16 cellular contexts compared by ENCODE assay signal in genomic region chr1:3553166-3553939, GRCh38. TPM values are rescaled to one million over a fixed set of nuclear protein-coding genes. Genes with fewer than 3 reads are reported as not detected.
DNase-seq lines count a peak whose midpoint lies in the region; ATAC-seq and TF ChIP-seq lines count a peak whose summit lies in the region.
"Had no signal": no experiment of that assay in that cellular context is flagged by ENCODE, and none has a peak within 500 bp of the region (broad histone marks: within the 10 kb centered on the region; RNA-seq: fewer than 3 reads in every experiment).

No MANE protein-coding gene starts in this region.

- intact Hi-C loops in IMR-90 (cut with micrococcal nuclease): no loop called here

- H3K4me3 Mint-ChIP-seq in mesothelial cell of epicardium: no peak overlapping the region
- no peak overlapping the region for H3K4me3 Mint-ChIP-seq in H9

- in situ Hi-C loops in IMR-90 (cut with MboI; ENCODE audit: low sequenced_read_pairs): loop anchor here (5.0 kb wide), 1 partner anchor 51 kb away; no protein-coding TSS in a partner anchor

- H2AFZ ChIP-seq in IMR-90 (replicated peaks; ENCODE audit: low read length, poor library complexity): peak overlapping the region; percentile 0
- no peak overlapping the region for H2AFZ ChIP-seq in H9 (ENCODE audit: low read length)

- WGBS in IMR-90 (ENCODE audit: extremely low coverage in 2 of 2, insufficient read length in 1 of 2), 2 experiments: 43% methylated on average over 8 of the region's 27 CpGs; no CpG with 5 or more reads in 1 of the 2 experiments
- no CpG with 5 or more reads among the region's 27 CpGs for WGBS in H9 (ENCODE audit: extremely low coverage, insufficient read length, low lambda C conversion rate)

- H2BK12ac ChIP-seq in H9 (ENCODE audit: insufficient read length, low read depth, low read length): no peak overlapping the region

- H3K23me2 ChIP-seq in H9 (ENCODE audit: insufficient read length, low read depth, low read length, poor library complexity, severe bottlenecking): no peaks in the 10 kb centered on the region

- H3K9me1 ChIP-seq in IMR-90 (ENCODE audit: insufficient read depth, low read length): no peaks in the 10 kb centered on the region

- no peak overlapping the region for H2BK15ac ChIP-seq in IMR-90 (ENCODE audit: low read depth, low read length)
- H2BK15ac ChIP-seq in H9 (ENCODE audit: low read depth, low read length): no peak overlapping the region

- H3K23ac ChIP-seq in IMR-90 (ENCODE audit: low read depth, low read length): no peak overlapping the region
- no peak overlapping the region for H3K23ac ChIP-seq in H9 (ENCODE audit: insufficient read length, low read depth, low read length)

- no TSS peak for BruUV-seq in IMR-90 (replicated peaks; lab: Mats Ljungman, UMichigan)

- no peak overlapping the region for H3T11ph ChIP-seq in H9 (ENCODE audit: low read length)

- H3K9ac ChIP-seq in IMR-90 (ENCODE audit: low read depth, low read length) (no peak overlapping the region), H9 (ENCODE audit: extremely low read depth, insufficient read length, low read length) (no peak overlapping the region)

- H2BK20ac ChIP-seq in IMR-90 (ENCODE audit: low read depth, low read length): no peak overlapping the region
- no peak overlapping the region for H2BK20ac ChIP-seq in H9 (ENCODE audit: low read depth, low read length, poor library complexity, severe bottlenecking)

- H3K4me2 ChIP-seq in IMR-90 (ENCODE audit: low read depth, low read length): no peak overlapping the region
- H3K4me2 ChIP-seq in H9 (ENCODE audit: insufficient read depth, insufficient read length, low read length): no peak overlapping the region

- H3K27ac Mint-ChIP-seq in mesothelial cell of epicardium: peak overlapping the region; percentile 30
- H3K27ac Mint-ChIP-seq in H9: no peak overlapping the region; a peak in 1 of 7 replicates

- H4K20me1 ChIP-seq in IMR-90 (ENCODE audit: insufficient read depth, low read length): no peaks in the 10 kb centered on the region
- no peaks in the 10 kb centered on the region for H4K20me1 ChIP-seq in H9 (ENCODE audit: control insufficient read depth, insufficient read depth, insufficient read length)

- TF ChIP-seq RAD21 in IMR-90 (IDR thresholded peaks at IDR 0.05; ENCODE audit: low read length): no peak

- H3K79me1 ChIP-seq in IMR-90 (ENCODE audit: low read depth in 1 of 2, low read length in 2 of 2): no peaks in the 10 kb centered on the region
- no peaks in the 10 kb centered on the region for H3K79me1 ChIP-seq in H9 (ENCODE audit: insufficient read depth, low read depth, low read length, poor library complexity, severe bottlenecking)

- H3K27ac ChIP-seq in IMR-90 (ENCODE audit: insufficient read depth, low read length): no peak overlapping the region
- no peak overlapping the region for H3K27ac ChIP-seq in H9 (ENCODE audit: insufficient read length, low read depth, low read length)
- H3K27ac ChIP-seq: pancreas, upper lobe of left lung had no signal

- H3K9me3 ChIP-seq in BE2C: no peaks in the 10 kb centered on the region
- H3K9me3 ChIP-seq in IMR-90 (ENCODE audit: control insufficient read depth, insufficient read depth, low read length): peaks cover 5% of the 10 kb centered on the region
- no peaks in the 10 kb centered on the region for H3K9me3 ChIP-seq in H9 (ENCODE audit: control insufficient read depth, low read depth, low read length)
- H3K9me3 ChIP-seq: mucosa of descending colon, pancreas, upper lobe of left lung had no signal

- H4K5ac ChIP-seq in IMR-90 (ENCODE audit: low read depth, low read length): no peak overlapping the region
- H4K5ac ChIP-seq in H9 (ENCODE audit: insufficient read length, low read depth, low read length): no peak overlapping the region

- no peaks in the 10 kb centered on the region for H3K36me3 Mint-ChIP-seq in mesothelial cell of epicardium
- H3K36me3 Mint-ChIP-seq in H9 (ENCODE audit: insufficient read depth in 1 of 3, low read depth in 3 of 3): no peaks in the 10 kb centered on the region

- ATAC-seq in IMR-90 (ENCODE audit: low read depth): peak; percentile 76
- ATAC-seq: mucosa of descending colon, pancreas had no signal

- H4K8ac ChIP-seq in IMR-90 (ENCODE audit: low read depth in 2 of 2, low read length in 2 of 2): no peak overlapping the region
- no peak overlapping the region for H4K8ac ChIP-seq in H9 (replicated peaks; ENCODE audit: insufficient read length, low read depth, low read length)

- H3K4me3 ChIP-seq in BE2C (ENCODE audit: low read depth, low read length): no peak overlapping the region
- H3K4me3 ChIP-seq in IMR-90 (ENCODE audit: insufficient read depth, low read depth, low read length): no peak overlapping the region
- H3K4me3 ChIP-seq: mucosa of descending colon, pancreas, upper lobe of left lung had no signal

- H4K91ac ChIP-seq in IMR-90 (ENCODE audit: insufficient read depth, low read depth, low read length): no peak overlapping the region
- no peak overlapping the region for H4K91ac ChIP-seq in H9 (ENCODE audit: insufficient read length, low read depth, low read length)

- no peak overlapping the region for H2AK9ac ChIP-seq in IMR-90 (replicated peaks; ENCODE audit: low read depth, low read length, poor library complexity)

- POLR2A ChIA-PET in IMR-90 (lab: Charles Lee; ENCODE audit: unreplicated experiment): no interaction called here

- H3K4me1 Mint-ChIP-seq in mesothelial cell of epicardium (peaks cover 17% of the 10 kb centered on the region), H9 (no peaks in the 10 kb centered on the region)

- TF ChIP-seq POLR2A in IMR-90 (IDR thresholded peaks at IDR 0.05; ENCODE audit: low read depth, low read length): no peak

- no peaks in the 10 kb centered on the region for H3K4me1 ChIP-seq in BE2C
- peaks cover 10% of the 10 kb centered on the region for H3K4me1 ChIP-seq in IMR-90 (ENCODE audit: control insufficient read depth, insufficient read depth, low read length)
- H3K4me1 ChIP-seq in H9 (ENCODE audit: insufficient read depth, low read length): no peaks in the 10 kb centered on the region
- H3K4me1 ChIP-seq: pancreas had no signal

- H3K18ac ChIP-seq in IMR-90 (ENCODE audit: low read depth, low read length) (no peak overlapping the region), H9 (ENCODE audit: insufficient read length, low read depth, low read length) (no peak overlapping the region)

- H3K27me3 ChIP-seq in BE2C (no peaks in the 10 kb centered on the region), IMR-90 (ENCODE audit: control insufficient read depth, insufficient read depth, low read length) (peaks cover 11% of the 10 kb centered on the region; the same call in 1 of the 2 replicates), H9 (ENCODE audit: insufficient read depth, low read length) (no peaks in the 10 kb centered on the region)
- H3K27me3 ChIP-seq: pancreas, upper lobe of left lung had no signal

- DNase-seq in BE2C: peak; percentile 22
- peak; percentile 31 for DNase-seq in IMR-90
- DNase-seq in amniotic epithelial cell (ENCODE audit: low read depth): peak; percentile 4
- no peak for DNase-seq in mesothelial cell of epicardium (ENCODE audit: low spot score in 2 of 2, unreplicated experiment in 2 of 2)
- DNase-seq in DMS153 treated with DMSO at 0.1 percent for 48 hours (lab: John Stamatoyannopoulos, UW; ENCODE audit: unreplicated experiment): no peak
- DNase-seq in H9: no peak
- DNase-seq in NCI-H446 (lab: John Stamatoyannopoulos, UW): no peak
- DNase-seq in KG1 (lab: John Stamatoyannopoulos, UW): no peak
- DNase-seq: activated CD4-positive, CD25-positive, alpha-beta regulatory T cell treated with anti-CD3 and anti-CD28 coated beads, Interleukin-2, amount 50 U/mL, for 72 hours; hippocampal formation; mucosa of descending colon; NCI-H2081; NCI-H748 treated with DMSO at 0.1 percent for 48 hours; pancreas; stimulated activated naive CD4-positive, alpha-beta T cell treated with Interleukin-2 at 50 U/mL for 16 hours had no signal

- dilution Hi-C loops in IMR-90 (cut with HindIII; ENCODE audit: low sequenced_read_pairs, unreplicated experiment): no loop called here

- H3K4ac ChIP-seq in IMR-90 (ENCODE audit: low read depth, low read length) (no peak overlapping the region), H9 (ENCODE audit: low read depth, low read length) (no peak overlapping the region)

- H3K36me3 ChIP-seq in BE2C (no peaks in the 10 kb centered on the region), IMR-90 (ENCODE audit: control insufficient read depth, insufficient read depth, low read length) (no peaks in the 10 kb centered on the region)
- H3K36me3 ChIP-seq: pancreas, upper lobe of left lung had no signal

- H2AK5ac ChIP-seq in IMR-90 (ENCODE audit: low read depth, low read length): no peak overlapping the region
- H2AK5ac ChIP-seq in H9 (ENCODE audit: insufficient read length, low read length): no peak overlapping the region

- TF ChIP-seq CTCF in BE2C (IDR thresholded peaks at IDR 0.05; ENCODE audit: low read depth, low read length) (no peak), IMR-90 (conservative IDR thresholded peaks at IDR 0.05; ENCODE audit: low read depth, low read length) (no peak), mesothelial cell of epicardium (IDR thresholded peaks at IDR 0.05; ENCODE audit: unreplicated experiment) (no peak), H9 (conservative IDR thresholded peaks at IDR 0.05) (no peak)

- no peak overlapping the region for H3K14ac ChIP-seq in IMR-90 (replicated peaks; ENCODE audit: low read depth, low read length)
- H3K14ac ChIP-seq in H9 (ENCODE audit: insufficient read depth, low read length): no peak overlapping the region; the same call in 1 of the 2 replicates

- H3K56ac ChIP-seq in IMR-90 (ENCODE audit: extremely low read depth, insufficient read depth, low read length) (no peak overlapping the region), H9 (ENCODE audit: insufficient read length, low read depth, low read length) (no peak overlapping the region)

- CTCF ChIA-PET in IMR-90 (lab: Yijun Ruan, JAX): no interaction called here

- H3K79me2 ChIP-seq in H9 (ENCODE audit: insufficient read depth, low read length): no peaks in the 10 kb centered on the region

- H2BK5ac ChIP-seq in IMR-90 (ENCODE audit: low read depth, low read length, poor library complexity, severe bottlenecking): no peak overlapping the region
- H2BK5ac ChIP-seq in H9 (ENCODE audit: insufficient read length, low read length): no peak overlapping the region

- H3K27me3 Mint-ChIP-seq in mesothelial cell of epicardium (ENCODE audit: low read depth) (no peaks in the 10 kb centered on the region), H9 (ENCODE audit: low read depth) (no peaks in the 10 kb centered on the region)

- H3K9me3 Mint-ChIP-seq in mesothelial cell of epicardium (no peaks in the 10 kb centered on the region), H9 (no peaks in the 10 kb centered on the region)

- no peak overlapping the region for H2BK120ac ChIP-seq in IMR-90 (ENCODE audit: low read depth, low read length)
- no peak overlapping the region for H2BK120ac ChIP-seq in H9 (ENCODE audit: low read depth, low read length, poor library complexity, severe bottlenecking)

RNA-seq across cellular contexts. Expression of gene MEGF6, which starts 58.0 kb away (rescaled TPM):
- polyA plus RNA-seq in BE2C (2012; ENCODE audit: insufficient read depth, insufficient read length, low read depth): 0.93 TPM
- total RNA-seq in IMR-90 (2012; rRNA removed): 0.56 and 0.72 TPM in 2 replicates
- 4.1 and 5.4 TPM in 2 replicates for polyA plus RNA-seq in IMR-90 (2012; rRNA removed)
- polyA plus RNA-seq in IMR-90 (2012; cell fraction: cytosol; rRNA removed): 3.4 and 5.5 TPM in 2 replicates
- 18.4 and 59.0 TPM in 2 replicates for polyA plus RNA-seq in IMR-90 (2012; cell fraction: nucleus; rRNA removed; ENCODE audit: low replicate concordance)
- 194 to 209 TPM (median 204 TPM) in 3 replicates for total RNA-seq in mesothelial cell of epicardium
- total RNA-seq in H9 (2021): 19.9 and 21.3 TPM in 2 replicates

Comparison
In these comparisons a context has a peak if more than half of its experiments do, and no peak if none do; other contexts are left out.
1. DNase-seq: peak in BE2C (single experiment), IMR-90 (single experiment) and amniotic epithelial cell (single experiment); none in mesothelial cell of epicardium (0 of 2), DMS153 treated with DMSO at 0.1 percent for 48 hours (single experiment), H9 (single experiment), NCI-H446 (0 of 2) and KG1 (single experiment).
2. RNA of gene MEGF6, which starts 58.0 kb away (total RNA-seq): 194 to 209 TPM in mesothelial cell of epicardium and 19.9 to 21.3 TPM in H9; 0.56 to 0.72 TPM in IMR-90; every median in the first group is over 10 times any median in the second.